Comparison of ENCODE assay signal across 8 cellular contexts in the genomic region with DNA sequence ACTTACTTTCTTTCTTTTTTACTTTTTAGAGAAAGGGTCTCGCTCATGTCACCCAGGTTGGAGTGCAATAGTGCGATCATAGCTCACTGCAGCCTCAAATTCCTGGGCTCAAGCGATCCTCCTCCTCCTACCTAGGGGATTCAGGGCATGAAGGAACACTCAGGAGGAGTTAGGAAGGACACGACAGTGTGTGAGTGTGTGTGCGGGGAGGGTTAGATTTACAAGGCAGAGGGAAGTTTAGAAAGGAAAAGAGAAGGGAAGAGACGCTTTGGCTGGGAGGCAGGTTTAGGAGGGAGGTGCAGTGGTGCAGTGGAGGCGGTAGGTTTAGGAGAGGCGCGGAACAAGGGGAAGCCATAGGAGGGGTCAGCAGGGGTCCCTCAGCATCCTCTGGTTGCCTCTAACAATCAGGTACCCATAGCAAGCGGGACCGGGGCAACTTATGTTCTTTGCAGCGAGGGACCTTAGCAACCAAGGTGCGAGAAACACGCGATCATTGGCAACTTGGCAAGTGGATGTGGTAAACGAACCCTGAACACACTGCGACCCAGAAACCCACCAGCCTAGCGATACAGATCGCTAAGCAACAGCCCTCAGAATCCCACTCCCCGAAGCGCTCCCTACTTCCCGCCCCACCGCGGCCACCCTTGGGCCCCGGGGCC. TPM values are rescaled to one million over a fixed set of nuclear protein-coding genes. Genes with fewer than 3 reads are reported as not detected.
DNase-seq lines count a peak whose midpoint lies in the region; TF ChIP-seq lines count a peak whose summit lies in the region.

No MANE protein-coding gene starts in this region.

- peak overlapping the region; percentile 11 for H3K27ac ChIP-seq in SJCRH30
- peak overlapping the region; percentile 87 to 94 (median 90) for H3K27ac ChIP-seq in esophagus muscularis mucosa (replicated peaks in 1 of 4)
- no peak overlapping the region for H3K27ac ChIP-seq in neural progenitor cell

- WGBS in esophagus muscularis mucosa, result 10% methylated on average over 22 of the region's 25 CpGs

- H3K36me3 Mint-ChIP-seq in neural progenitor cell, result peaks cover 2% of the 10 kb centered on the region

- no peak for TF ChIP-seq EP300 in esophagus muscularis mucosa (IDR thresholded peaks at IDR 0.05)

- H3K36me3 ChIP-seq in SJCRH30 (no peaks in the 10 kb centered on the region), esophagus muscularis mucosa (peaks cover 0 to 3% (median 1%) of the 10 kb centered on the region in 4 donors), neural progenitor cell (no peaks in the 10 kb centered on the region)

- H3K79me2 ChIP-seq in neural progenitor cell (ENCODE audit: low read depth), result peaks cover 16% of the 10 kb centered on the region

- intact Hi-C loops in esophagus muscularis mucosa (cut with DNase I), result no loop called here

- DNase-seq in NCI-H748 (lab: John Stamatoyannopoulos, UW; ENCODE audit: unreplicated experiment) (peak; percentile 49), NCI-H748 treated with DMSO at 0.1 percent for 48 hours (lab: John Stamatoyannopoulos, UW) (no peak), SJCRH30 (peak in 1 of 2 experiments; percentile 38), esophagus muscularis mucosa (ENCODE audit: extremely low spot score) (no peak), neural progenitor cell (ENCODE audit: low spot score) (peak; percentile 31), NCI-H2171 (lab: John Stamatoyannopoulos, UW) (no peak), SIG-M5 treated with dmso at 0.1 percent for 504 hours (lab: John Stamatoyannopoulos, UW; ENCODE audit: unreplicated experiment) (no peak)
- no peak for DNase-seq in activated CD4-positive, CD25-positive, alpha-beta regulatory T cell treated with anti-CD3 and anti-CD28 coated beads, Interleukin-2, amount 50 U/mL, for 72 hours

- H3K27me3 ChIP-seq in SJCRH30 (no peaks in the 10 kb centered on the region), esophagus muscularis mucosa (no peaks in the 10 kb centered on the region), neural progenitor cell (peaks cover 11% of the 10 kb centered on the region)

- peaks cover 7% of the 10 kb centered on the region for H3K27me3 Mint-ChIP-seq in neural progenitor cell (ENCODE audit: insufficient read depth, low read depth)

- H3F3A ChIP-seq in neural progenitor cell (ENCODE audit: low read depth), result peaks cover 11% of the 10 kb centered on the region

- peaks cover 11% of the 10 kb centered on the region for H3K4me1 Mint-ChIP-seq in neural progenitor cell

- no peaks in the 10 kb centered on the region for H4K20me1 ChIP-seq in neural progenitor cell (ENCODE audit: low read depth)

- H3K27ac Mint-ChIP-seq in neural progenitor cell, result peak overlapping the region; percentile 14

- peak overlapping the region; percentile 86 for H3K4me2 ChIP-seq in neural progenitor cell

- H3K9ac ChIP-seq in neural progenitor cell, result no peak overlapping the region

- H3K4me3 ChIP-seq in SJCRH30 (peak overlapping the region; percentile 78), esophagus muscularis mucosa (peak overlapping the region; percentile 74 to 97 (median 78)), neural progenitor cell (peak overlapping the region; percentile 60)

- peak in 1 of 3 experiments; percentile 11 for TF ChIP-seq CTCF in esophagus muscularis mucosa (IDR thresholded peaks at IDR 0.05)
- TF ChIP-seq CTCF in neural progenitor cell (IDR thresholded peaks at IDR 0.05), result no peak

- H3K4me3 Mint-ChIP-seq in neural progenitor cell, result peak overlapping the region; percentile 98

- H3K4me1 ChIP-seq in SJCRH30 (peaks cover 8% of the 10 kb centered on the region; the same call in 1 of the 2 replicates), esophagus muscularis mucosa (peaks cover 30 to 64% (median 52%) of the 10 kb centered on the region in 4 donors), neural progenitor cell (peaks cover 11% of the 10 kb centered on the region)

- no peaks in the 10 kb centered on the region; the same call in 1 of the 2 replicates for H3K9me3 ChIP-seq in SJCRH30 (replicated peaks)
- H3K9me3 ChIP-seq in esophagus muscularis mucosa, result no peaks in the 10 kb centered on the region
- H3K9me3 ChIP-seq in neural progenitor cell (ENCODE audit: low read depth), result no peaks in the 10 kb centered on the region

- TF ChIP-seq POLR2A in esophagus muscularis mucosa (IDR thresholded peaks at IDR 0.05; ENCODE audit: low read depth), result no peak

- H2AFZ ChIP-seq in neural progenitor cell (replicated peaks), result peak overlapping the region; percentile 86

- no peaks in the 10 kb centered on the region for H3K9me3 Mint-ChIP-seq in neural progenitor cell

RNA-seq across cellular contexts. Expression of a gene that starts 0.5 kb away (rescaled TPM):
- 42.1 and 44.6 TPM in 2 replicates for total RNA-seq in SJCRH30 (2014; rRNA removed; shearing (Covaris generic))
- 100 to 1,000 TPM in 1 of 4 donors, 10 to 100 TPM in 3; 72.7 to 114 (median 95.0) TPM for total RNA-seq in esophagus muscularis mucosa
- 10.9 and 15.2 TPM in 2 replicates for total RNA-seq in neural progenitor cell (ENCODE audit: low replicate concordance)

RNA-seq across cellular contexts. Expression of a gene that starts 0.9 kb away (rescaled TPM):
- 29.5 and 29.7 TPM in 2 replicates for total RNA-seq in SJCRH30 (2014; rRNA removed; shearing (Covaris generic))
- 10 to 100 TPM; 24.1 to 39.4 (median 35.8) TPM for total RNA-seq in esophagus muscularis mucosa
- total RNA-seq in neural progenitor cell (ENCODE audit: low replicate concordance), result 8.3 and 11.5 TPM in 2 replicates

RNA-seq across cellular contexts. Expression of a gene that starts 13.1 kb away (rescaled TPM):
- total RNA-seq in SJCRH30 (2014; rRNA removed; shearing (Covaris generic)), result 0.43 and 0.79 TPM in 2 replicates
- total RNA-seq in esophagus muscularis mucosa, result under 1 TPM in 1 of 4 donors, not detected in 3; 0.50 TPM
- 1.1 and 1.3 TPM in 2 replicates for total RNA-seq in neural progenitor cell (ENCODE audit: low replicate concordance)

RNA-seq across cellular contexts. Expression of a gene that starts 20.8 kb away (rescaled TPM):
- 0.35 and 0.79 TPM in 2 replicates for total RNA-seq in SJCRH30 (2014; rRNA removed; shearing (Covaris generic))
- 10 to 100 TPM in 1 of 4 donors, 1 to 10 TPM in 3; 4.6 to 10.4 (median 6.6) TPM for total RNA-seq in esophagus muscularis mucosa
- 4.7 and 5.4 TPM in 2 replicates for total RNA-seq in neural progenitor cell (ENCODE audit: low replicate concordance)

RNA-seq across cellular contexts. Expression of a gene that starts 31.6 kb away (rescaled TPM):
- 20.0 and 25.7 TPM in 2 replicates for total RNA-seq in SJCRH30 (2014; rRNA removed; shearing (Covaris generic))
- 10 to 100 TPM in 2 of 4 donors, 1 to 10 TPM in 2; 6.8 to 14.6 (median 9.1) TPM for total RNA-seq in esophagus muscularis mucosa
- 45.8 and 63.6 TPM in 2 replicates for total RNA-seq in neural progenitor cell (ENCODE audit: low replicate concordance)

Comparison
In these comparisons a context has a peak if more than half of its experiments do, and no peak if none do; other contexts are left out.
1. DNase-seq: peak in NCI-H748 (single experiment) and neural progenitor cell (single experiment); none in NCI-H748 treated with DMSO at 0.1 percent for 48 hours (single experiment), esophagus muscularis mucosa (single experiment), NCI-H2171 (single experiment), activated CD4-positive, CD25-positive, alpha-beta regulatory T cell treated with anti-CD3 and anti-CD28 coated beads, Interleukin-2, amount 50 U/mL, for 72 hours (single experiment) and SIG-M5 treated with dmso at 0.1 percent for 504 hours (single experiment).
2. Peak in every context shown above with its lines, with median percentiles within 50 percentile points of each other: H3K4me3 ChIP-seq.